Comparison of ENCODE assay signal across 33 cellular contexts in genomic region chr15:62020576-62021160, GRCh38. TPM values are rescaled to one million over a fixed set of nuclear protein-coding genes. Genes with fewer than 3 reads are reported as not detected.
DNase-seq lines count a peak whose midpoint lies in the region; ATAC-seq and TF ChIP-seq lines count a peak whose summit lies in the region.
"Had no signal": no experiment of that assay in that cellular context is flagged by ENCODE, and none has a peak within 500 bp of the region (broad histone marks: within the 10 kb centered on the region; RNA-seq: fewer than 3 reads in every experiment).

No MANE protein-coding gene starts in this region.

- ATAC-seq in WTC11: no peak
- ATAC-seq: sciatic nerve; stimulated activated naive B cell treated with anti-CD40 and anti-IgM and Interleukin-4, amounts not matched to agents 10 μg/mL and 1 μg/mL and 100 μg/mL, for 72 hours had no signal

- H3K4me2 ChIP-seq in mammary epithelial cell (ENCODE audit: insufficient read depth, low read depth, low read length): no peak overlapping the region

- H3K27ac ChIP-seq in mammary epithelial cell (ENCODE audit: insufficient read depth, low read depth, low read length): no peak overlapping the region
- no peak overlapping the region for H3K27ac ChIP-seq in breast epithelium
- H3K27ac ChIP-seq: left ventricle myocardium inferior, neutrophil, thoracic aorta, uterus, WERI-Rb-1 had no signal

- H3K9me3 Mint-ChIP-seq in WTC11: peaks cover 22% of the 10 kb centered on the region

- in situ Hi-C loops in mammary epithelial cell (cut with MboI; ENCODE audit: low sequenced_read_pairs in 2 of 2): no loop called here

- no peaks in the 10 kb centered on the region for H3K4me1 ChIP-seq in mammary epithelial cell (ENCODE audit: insufficient read depth, low read length)
- H3K4me1 ChIP-seq in breast epithelium: no peaks in the 10 kb centered on the region
- H3K4me1 ChIP-seq: left ventricle myocardium inferior, uterus had no signal

- H3K27me3 ChIP-seq in mammary epithelial cell (ENCODE audit: insufficient read depth, low read length) (no peaks in the 10 kb centered on the region), breast epithelium (no peaks in the 10 kb centered on the region)
- H3K27me3 ChIP-seq: MG63, neutrophil, uterus had no signal

- no peaks in the 10 kb centered on the region for H3K27me3 Mint-ChIP-seq in WTC11 (ENCODE audit: low read depth)
- H3K27me3 Mint-ChIP-seq: activated CD4-positive, alpha-beta T cell treated with anti-CD3 and anti-CD28 coated beads, Interleukin-2, amount 10 ng/mL, durations not matched to agents 24 days and 14 days; activated T-cell treated with anti-CD3 and anti-CD28 coated beads, Interleukin-2, amount 50 U/mL, for 24 hours; brain; CD4-positive, alpha-beta memory T cell; progenitor cell of endocrine pancreas; stimulated activated naive B cell treated with anti-CD40 and anti-IgM and Interleukin-4, amounts not matched to agents 10 μg/mL and 1 μg/mL and 100 μg/mL, for 72 hours had no signal

- H3K36me3 ChIP-seq in mammary epithelial cell (ENCODE audit: insufficient read depth, low read length): peaks cover 3% of the 10 kb centered on the region
- H3K36me3 ChIP-seq in breast epithelium: no peaks in the 10 kb centered on the region
- H3K36me3 ChIP-seq: uterus had no signal

- H3K4me3 ChIP-seq in mammary epithelial cell (replicated peaks in 1 of 3; ENCODE audit: insufficient read depth in 1 of 3, low read depth in 2 of 3, low read length in 3 of 3) (no peak overlapping the region), breast epithelium (no peak overlapping the region), fibroblast of pulmonary artery (replicated peaks; ENCODE audit: low read depth, low read length) (no peak overlapping the region)
- H3K4me3 ChIP-seq: left ventricle myocardium inferior, MG63, thoracic aorta, uterus had no signal

- H3K36me3 Mint-ChIP-seq in WTC11: peaks cover 27% of the 10 kb centered on the region

- no peaks in the 10 kb centered on the region for H3K9me3 ChIP-seq in mammary epithelial cell (replicated peaks; ENCODE audit: insufficient read depth, low read length)
- no peaks in the 10 kb centered on the region for H3K9me3 ChIP-seq in breast epithelium
- H3K9me3 ChIP-seq: MG63, neutrophil, thoracic aorta, uterus had no signal

- no TSS peak for BruUV-seq in mammary epithelial cell (replicated peaks; lab: Mats Ljungman, UMichigan)

- H2AFZ ChIP-seq in mammary epithelial cell (ENCODE audit: low read depth, low read length): no peak overlapping the region

- POLR2A ChIA-PET in WTC11 (lab: Charles Lee): interaction anchor here (0.6 kb wide), 1 partner anchor 12 kb away, joined by 3 read pairs; no protein-coding TSS in a partner anchor

- H3K9ac ChIP-seq in mammary epithelial cell (ENCODE audit: insufficient read depth, low read length): no peak overlapping the region

- TF ChIP-seq CTCF in mammary epithelial cell (conservative IDR thresholded peaks at IDR 0.05 in 1 of 2, IDR thresholded peaks at IDR 0.05 in 1 of 2; ENCODE audit: extremely low read depth in 1 of 2, insufficient read depth in 1 of 2, low read depth in 1 of 2, low read length in 2 of 2): no peak
- no peak for TF ChIP-seq CTCF in breast epithelium (IDR thresholded peaks at IDR 0.05)
- no peak for TF ChIP-seq CTCF in fibroblast of pulmonary artery (IDR thresholded peaks at IDR 0.05; ENCODE audit: low read length, missing control alignments)
- TF ChIP-seq CTCF in WTC11 (IDR thresholded peaks at IDR 0.05): no peak

- 96% methylated on average over 3 of the region's 3 CpGs for WGBS in mammary epithelial cell (ENCODE audit: low coverage, missing lambda C conversion rate)

- no peaks in the 10 kb centered on the region for H3K79me2 ChIP-seq in mammary epithelial cell (ENCODE audit: insufficient read depth, low read length)

- no peak overlapping the region for H3K27ac Mint-ChIP-seq in WTC11
- H3K27ac Mint-ChIP-seq: activated CD4-positive, alpha-beta T cell treated with anti-CD3 and anti-CD28 coated beads, Interleukin-2, amount 10 ng/mL, durations not matched to agents 24 days and 14 days; activated T-cell treated with anti-CD3 and anti-CD28 coated beads, Interleukin-2, amount 50 U/mL, for 24 hours; brain; CD4-positive, alpha-beta memory T cell; progenitor cell of endocrine pancreas; stimulated activated naive B cell treated with anti-CD40 and anti-IgM and Interleukin-4, amounts not matched to agents 10 μg/mL and 1 μg/mL and 100 μg/mL, for 72 hours had no signal

- no peak for TF ChIP-seq POLR2A in breast epithelium (IDR thresholded peaks at IDR 0.05)

- no peaks in the 10 kb centered on the region for H3K4me1 Mint-ChIP-seq in WTC11
- H3K4me1 Mint-ChIP-seq: activated CD4-positive, alpha-beta T cell treated with anti-CD3 and anti-CD28 coated beads, Interleukin-2, amount 10 ng/mL, durations not matched to agents 24 days and 14 days; brain had no signal

- H4K20me1 ChIP-seq in mammary epithelial cell (ENCODE audit: insufficient read depth, low read length): no peaks in the 10 kb centered on the region

- peak; percentile 23 for DNase-seq in mammary epithelial cell
- no peak for DNase-seq in breast epithelium (ENCODE audit: low spot score in 2 of 2)
- DNase-seq in amniotic epithelial cell (ENCODE audit: low read depth): peak; percentile 7
- peak; percentile 4 for DNase-seq in fibroblast of pulmonary artery (ENCODE audit: low read depth)
- DNase-seq in effector CD4-positive, alpha-beta T cell: no peak
- no peak for DNase-seq in NCI-H2107 treated with DMSO at 0.1 percent for 48 hours (lab: John Stamatoyannopoulos, UW; ENCODE audit: unreplicated experiment)
- no peak for DNase-seq in NK-92 treated with Interleukin-12 subunit alpha and Interleukin-12 subunit beta, amount 100 ng/mL, for 24 hours (lab: John Stamatoyannopoulos, UW)
- DNase-seq in WTC11 (ENCODE audit: low spot score): no peak
- DNase-seq: 8988T; activated CD4-positive, alpha-beta T cell treated with anti-CD3 and anti-CD28 coated beads, Interleukin-2, amount 10 ng/mL, durations not matched to agents 24 days and 14 days; activated gamma-delta T cell treated with Interleukin-2 at 50 U/mL for 16 hours; activated T-cell treated with anti-CD3 and anti-CD28 coated beads, Interleukin-2, amount 50 U/mL, for 24 hours; CD4-positive, alpha-beta memory T cell; left ventricle myocardium inferior; MG63; NCI-H1436; NCI-H2107; NCI-H446 treated with DMSO at 0.1 percent for 48 hours; SHP77; stimulated activated CD4-positive, alpha-beta T cell treated with anti-CD3 and anti-CD28 coated beads, Interleukin-4, amount 100 ng/mL, for 4 hours; stimulated activated naive B cell treated with anti-CD40 and anti-IgM and Interleukin-4, amounts not matched to agents 10 μg/mL and 1 μg/mL and 100 μg/mL, for 72 hours; T1000; uterus; WERI-Rb-1 had no signal

- dilution Hi-C loops in mammary epithelial cell (cut with HindIII; ENCODE audit: low sequenced_read_pairs): no loop called here

- H3K4me3 Mint-ChIP-seq in WTC11: no peak overlapping the region
- H3K4me3 Mint-ChIP-seq: activated CD4-positive, alpha-beta T cell treated with anti-CD3 and anti-CD28 coated beads, Interleukin-2, amount 10 ng/mL, durations not matched to agents 24 days and 14 days; activated T-cell treated with anti-CD3 and anti-CD28 coated beads, Interleukin-2, amount 50 U/mL, for 24 hours; brain; CD4-positive, alpha-beta memory T cell; stimulated activated naive B cell treated with anti-CD40 and anti-IgM and Interleukin-4, amounts not matched to agents 10 μg/mL and 1 μg/mL and 100 μg/mL, for 72 hours had no signal

- intact Hi-C loops in mammary epithelial cell (cut with micrococcal nuclease): no loop called here
- intact Hi-C loops in breast epithelium (cut with DNase I; ENCODE audit: low total_unique reads): no loop called here

- CTCF ChIA-PET in mammary epithelial cell (lab: Charles Lee; ENCODE audit: low non-redundant PET) (no interaction called here), WTC11 (lab: Charles Lee) (no interaction called here)

TF ChIP-seq in WTC11, 78 proteins besides CTCF, POLR2A, EP300 and RAD21 (continues in another document):
- TF ChIP-seq ZNF219 (CRISPR knock-in tag; IDR thresholded peaks at IDR 0.05; ENCODE audit: borderline replicate concordance) (no peak), ETV6 (CRISPR knock-in tag; IDR thresholded peaks at IDR 0.05) (no peak), ATF3 (CRISPR knock-in tag; conservative IDR thresholded peaks at IDR 0.05) (no peak)

RNA-seq across cellular contexts. Expression of gene VPS13C, which starts 39.6 kb away (rescaled TPM):
- total RNA-seq in mammary epithelial cell (10 to 100 TPM; 43.3 to 79.9 TPM), breast epithelium (100 to 1,000 TPM in 2 of 3 donors, 10 to 100 TPM in 1; 94.4 to 140 (median 117) TPM), WTC11 (2021) (20.9 to 23.5 TPM (median 21.6 TPM) in 3 replicates)
- 6.2 TPM for polyA plus RNA-seq in mammary epithelial cell
- polyA minus RNA-seq in mammary epithelial cell: 20.7 TPM

RNA-seq across cellular contexts. Expression of gene C2CD4A, which starts 46.1 kb away (rescaled TPM):
- total RNA-seq in mammary epithelial cell (not detected), breast epithelium (under 1 TPM in 1 of 3 donors, not detected in 2; 0.66 TPM), WTC11 (2021) (0.32 to 0.42 TPM (median 0.41 TPM) in 3 replicates)
- polyA plus RNA-seq in mammary epithelial cell: not detected
- polyA minus RNA-seq in mammary epithelial cell: not detected
- total RNA-seq: Daoy, H1, left ventricle myocardium inferior, mesenteric fat pad, OCI-LY7, sciatic nerve had no signal
- polyA plus RNA-seq: H1 had no signal

Comparison
In these comparisons a context has a peak if more than half of its experiments do, and no peak if none do; other contexts are left out.
1. DNase-seq: peak in mammary epithelial cell (single experiment), amniotic epithelial cell (single experiment) and fibroblast of pulmonary artery (single experiment); none in breast epithelium (0 of 2), effector CD4-positive, alpha-beta T cell (single experiment), NCI-H2107 treated with DMSO at 0.1 percent for 48 hours (single experiment), NK-92 treated with Interleukin-12 subunit alpha and Interleukin-12 subunit beta, amount 100 ng/mL, for 24 hours (single experiment) and WTC11 (single experiment).